ENCODE assay signal across 15 cellular contexts in the genomic region with DNA sequence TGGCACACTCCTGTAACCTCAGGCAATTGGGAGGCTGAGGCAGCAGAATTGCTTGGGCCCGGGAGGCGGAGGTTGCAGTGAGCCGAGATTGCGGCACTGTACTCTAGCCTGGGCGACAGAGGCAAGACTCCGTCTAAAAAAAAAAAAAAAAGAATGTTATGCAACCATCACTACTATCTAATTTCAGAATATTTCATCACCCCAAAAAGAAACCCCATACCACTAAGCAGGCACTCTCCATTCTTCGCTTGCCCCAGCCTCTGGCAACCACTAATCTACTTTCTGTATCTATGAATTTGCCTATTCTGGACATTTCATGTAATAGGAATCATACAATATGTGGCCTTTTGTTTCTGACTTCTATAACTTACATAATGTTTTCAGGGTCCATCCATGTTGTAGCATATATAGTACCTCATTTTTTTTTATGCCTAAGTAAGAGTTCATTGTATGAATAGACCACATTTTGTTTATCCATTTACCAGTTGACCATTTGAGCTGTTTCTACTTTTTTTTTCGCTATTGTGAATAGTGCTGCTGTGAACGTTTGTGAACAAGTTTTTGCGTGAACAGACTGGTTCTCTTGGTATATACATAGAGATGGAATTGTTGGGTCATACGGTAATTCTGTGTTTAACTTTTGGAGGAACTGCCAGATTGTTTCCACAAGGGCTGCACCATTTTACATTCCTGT.
"Had no signal": no experiment of that assay in that cellular context is flagged by ENCODE, and none has a peak within 500 bp of the region (broad histone marks: within the 10 kb centered on the region; RNA-seq: fewer than 3 reads in every experiment).

No MANE protein-coding gene starts in this region.

- H3K4me3 ChIP-seq: coronary artery, hepatocyte, sigmoid colon, thoracic aorta had no signal

- H3K27me3 Mint-ChIP-seq: stimulated activated naive CD8-positive, alpha-beta T cell treated with anti-CD3 and anti-CD28 coated beads, Interleukin-15, Interleukin-2, amounts not matched to agents 100 ng/mL and 50 ng/mL, for 24 hours had no signal

- H3K36me3 ChIP-seq: sigmoid colon, thoracic aorta had no signal

- H3K27ac ChIP-seq: coronary artery, hepatocyte, sigmoid colon, thoracic aorta had no signal

- DNase-seq: activated CD4-positive, alpha-beta T cell treated with anti-CD3 and anti-CD28 coated beads for 1 hour; activated CD8-positive, alpha-beta T cell treated with anti-CD3 and anti-CD28 coated beads, Interleukin-2, amount 10 ng/mL, durations not matched to agents 7 days and 5 days; activated effector memory CD4-positive, alpha-beta T cell treated with anti-CD3 and anti-CD28 coated beads, Interleukin-2, amount 50 U/mL, for 16 hours; central memory CD4-positive, alpha-beta T cell; effector CD8-positive, alpha-beta T cell; sigmoid colon; stimulated activated CD4-positive, alpha-beta T cell treated with anti-CD3 and anti-CD28 coated beads, Interleukin-2, amount 100 ng/mL, for 48 hours; stimulated activated CD8-positive, alpha-beta memory T cell treated with anti-CD3 and anti-CD28 coated beads, Interleukin-4, amount 100 ng/mL, for 48 hours; SW 1271 had no signal

- ATAC-seq: activated CD8-positive, alpha-beta T cell treated with anti-CD3 and anti-CD28 coated beads, Interleukin-2, amount 10 ng/mL, durations not matched to agents 7 days and 5 days had no signal

- H3K27ac Mint-ChIP-seq: activated CD8-positive, alpha-beta T cell treated with anti-CD3 and anti-CD28 coated beads, Interleukin-2, amount 10 ng/mL, durations not matched to agents 7 days and 5 days; stimulated activated naive CD8-positive, alpha-beta T cell treated with anti-CD3 and anti-CD28 coated beads, Interleukin-15, Interleukin-2, amounts not matched to agents 100 ng/mL and 50 ng/mL, for 24 hours; T-helper 2 cell treated with Interferon-gamma antibody and Interleukin-4, amounts not matched to agents 5 μg/mL and 100 μg/mL, for 36 hours had no signal

- H3K4me3 Mint-ChIP-seq: activated CD8-positive, alpha-beta T cell treated with anti-CD3 and anti-CD28 coated beads, Interleukin-2, amount 10 ng/mL, durations not matched to agents 7 days and 5 days; neural crest cell; stimulated activated naive CD8-positive, alpha-beta T cell treated with anti-CD3 and anti-CD28 coated beads, Interleukin-15, Interleukin-2, amounts not matched to agents 100 ng/mL and 50 ng/mL, for 24 hours; T-helper 2 cell treated with Interferon-gamma antibody and Interleukin-4, amounts not matched to agents 5 μg/mL and 100 μg/mL, for 36 hours had no signal

- H3K9me3 ChIP-seq: sigmoid colon, thoracic aorta had no signal

- H3K27me3 ChIP-seq: hepatocyte, sigmoid colon had no signal
